22 cellular contexts compared by ENCODE assay signal in genomic region chr2:210387074-210387473, GRCh38.
"Had no signal": no experiment of that assay in that cellular context is flagged by ENCODE, and none has a peak within 500 bp of the region (broad histone marks: within the 10 kb centered on the region; RNA-seq: fewer than 3 reads in every experiment).

No MANE protein-coding gene starts in this region.

- H3K4me3 ChIP-seq: colonic mucosa, esophagus squamous epithelium, gastroesophageal sphincter, heart left ventricle, hepatocyte, left lung, lower lobe of right lung, mucosa of descending colon had no signal

- H2AFZ ChIP-seq: hepatocyte had no signal

- H3K4me2 ChIP-seq: hepatocyte had no signal

- H3K9me3 ChIP-seq: colonic mucosa, esophagus squamous epithelium, gastroesophageal sphincter, left lung, lower lobe of right lung, mucosa of descending colon had no signal

- H3K4me3 Mint-ChIP-seq: dendritic cell treated with granulocyte-macrophage colony-stimulating factor and Interleukin-4, amounts not matched to agents 40 ng/mL and 50 ng/mL, for 4 days; effector memory CD8-positive, alpha-beta T cell; endodermal cell; memory B cell; mesothelial cell of epicardium; naive B cell had no signal

- H3K27ac ChIP-seq: colonic mucosa, esophagus squamous epithelium, gastroesophageal sphincter, heart left ventricle, hepatocyte, left lung, lower lobe of right lung had no signal

- H3K4me1 Mint-ChIP-seq: memory B cell, mesothelial cell of epicardium, naive B cell had no signal

- H3K9me3 Mint-ChIP-seq: dendritic cell treated with granulocyte-macrophage colony-stimulating factor and Interleukin-4, amounts not matched to agents 40 ng/mL and 50 ng/mL, for 4 days; effector memory CD8-positive, alpha-beta T cell; endodermal cell; memory B cell; mesothelial cell of epicardium had no signal

- H3K27me3 ChIP-seq: colonic mucosa, esophagus squamous epithelium, gastroesophageal sphincter, heart left ventricle, hepatocyte, left lung had no signal

- H3K36me3 Mint-ChIP-seq: memory B cell, mesothelial cell of epicardium, naive B cell had no signal

- ATAC-seq: effector memory CD8-positive, alpha-beta T cell; esophagus mucosa; gastroesophageal sphincter; heart left ventricle; left cardiac atrium; left lung; left ventricle myocardium superior; lower lobe of right lung; mucosa of descending colon had no signal

- H3K27ac Mint-ChIP-seq: dendritic cell treated with granulocyte-macrophage colony-stimulating factor and Interleukin-4, amounts not matched to agents 40 ng/mL and 50 ng/mL, for 4 days; effector memory CD8-positive, alpha-beta T cell; endodermal cell; memory B cell; mesothelial cell of epicardium; naive B cell had no signal

- DNase-seq: colonic mucosa; cortex of kidney; effector CD8-positive, alpha-beta T cell; effector memory CD8-positive, alpha-beta T cell; endodermal cell; erythroblast; esophagus squamous epithelium; foreskin fibroblast; heart left ventricle; hypothalamus; left cardiac atrium; left lung; left ventricle myocardium superior; lower lobe of right lung; mucosa of descending colon; naive B cell had no signal

- H3K79me2 ChIP-seq: hepatocyte had no signal

- H3K4me1 ChIP-seq: colonic mucosa, esophagus squamous epithelium, gastroesophageal sphincter, left lung, lower lobe of right lung had no signal

- H3K27me3 Mint-ChIP-seq: dendritic cell treated with granulocyte-macrophage colony-stimulating factor and Interleukin-4, amounts not matched to agents 40 ng/mL and 50 ng/mL, for 4 days; memory B cell had no signal

- H3K36me3 ChIP-seq: colonic mucosa, esophagus squamous epithelium, gastroesophageal sphincter, heart left ventricle, left lung, lower lobe of right lung had no signal
